Comparison of ENCODE assay signal across 8 cellular contexts in the genomic region with DNA sequence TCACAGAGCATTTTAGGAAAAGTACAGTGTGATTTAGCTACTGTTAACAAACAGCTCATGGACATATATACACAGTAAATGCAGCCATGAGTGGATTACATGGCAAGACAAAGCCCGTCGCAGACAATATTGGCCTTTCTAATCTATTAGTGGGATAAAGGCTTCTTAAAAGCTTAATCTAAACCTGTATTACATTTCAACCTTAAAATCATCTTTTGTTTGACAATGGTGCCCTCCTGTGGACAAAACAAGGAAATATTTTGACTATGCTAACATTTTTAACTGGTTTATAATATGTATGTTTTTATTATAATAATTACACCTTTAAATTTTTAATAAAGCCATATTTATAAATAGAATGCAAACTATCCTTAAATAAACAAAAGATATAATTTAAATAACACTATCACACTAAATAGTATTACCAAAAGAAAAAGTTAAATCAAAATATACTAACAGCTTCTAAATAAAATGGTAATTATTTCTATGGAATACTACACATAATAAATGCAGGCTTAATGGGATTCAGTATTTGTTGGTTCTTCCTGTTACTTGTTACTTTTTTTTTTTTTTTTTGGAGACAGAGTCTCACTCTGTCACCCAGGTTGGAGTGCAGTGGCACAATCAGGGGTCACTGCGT. TPM values are rescaled to one million over a fixed set of nuclear protein-coding genes. Genes with fewer than 3 reads are reported as not detected.
A peak's percentile ranks its signal among the peaks of the same experiment; 100 is the strongest.
DNase-seq lines count a peak whose midpoint lies in the region; ATAC-seq and TF ChIP-seq lines count a peak whose summit lies in the region.

No MANE protein-coding gene starts in this region.

- peaks cover 6% of the 10 kb centered on the region for H3K27me3 Mint-ChIP-seq in nephron (ENCODE audit: low read depth)

- no peaks in the 10 kb centered on the region for H3K4me1 Mint-ChIP-seq in nephron

- peak; percentile 46 to 69 (median 53) for TF ChIP-seq CTCF in nephron (IDR thresholded peaks at IDR 0.05; ENCODE audit: unreplicated experiment in 3 of 3)

- DNase-seq in NCI-H345 (lab: John Stamatoyannopoulos, UW) (peak; percentile 1), NCI-H345 treated with DMSO at 0.1 percent for 48 hours (lab: John Stamatoyannopoulos, UW; ENCODE audit: unreplicated experiment) (no peak), NCI-H146 (lab: John Stamatoyannopoulos, UW) (peak; percentile 43), cerebellum (ENCODE audit: low spot score) (peak; percentile 3)

- H3K9me3 Mint-ChIP-seq in nephron = no peaks in the 10 kb centered on the region

- ATAC-seq in GM19397 (IDR thresholded peaks at IDR 0.05; ENCODE audit: unreplicated experiment) (no peak), GM19328 (IDR thresholded peaks at IDR 0.05; ENCODE audit: unreplicated experiment) (no peak), GM21576 (IDR thresholded peaks at IDR 0.05; ENCODE audit: unreplicated experiment) (no peak)

- no peak overlapping the region for H3K27ac Mint-ChIP-seq in nephron

- H3K36me3 Mint-ChIP-seq in nephron (ENCODE audit: low read depth) = no peaks in the 10 kb centered on the region

- H3K4me3 Mint-ChIP-seq in nephron = no peak overlapping the region

RNA-seq across cellular contexts. Expression of a gene that starts 38.6 kb away (rescaled TPM):
- total RNA-seq in cerebellum = 1.00 TPM
